Comparison of ENCODE assay signal across 1 cellular context in genomic region chr2:191835539-191836350, GRCh38.
A peak's percentile ranks its signal among the peaks of the same experiment; 100 is the strongest.
TF ChIP-seq lines count a peak whose summit lies in the region.

No MANE protein-coding gene starts in this region.

TF ChIP-seq in K562, 482 proteins besides CTCF, POLR2A, EP300 and RAD21 (continued from another document and continues in another):
- peak in 1 of 2 experiments; percentile 43 for TF ChIP-seq AFF1 (IDR thresholded peaks at IDR 0.05; ENCODE audit: low read depth in 1 of 2, partially characterized antibody in 2 of 2)
- TF ChIP-seq ZNF197 (CRISPR knock-in tag; IDR thresholded peaks at IDR 0.05; ENCODE audit: low read depth), result no peak
- TF ChIP-seq DNMT1 (IDR thresholded peaks at IDR 0.05), result no peak
- TF ChIP-seq RFX7 (CRISPR knock-in tag; IDR thresholded peaks at IDR 0.05), result no peak
- TF ChIP-seq MTA2 (IDR thresholded peaks at IDR 0.05; ENCODE audit: low read depth), result no peak
- TF ChIP-seq TRIM24 (IDR thresholded peaks at IDR 0.05), result no peak
- TF ChIP-seq NCOA2 (IDR thresholded peaks at IDR 0.05; ENCODE audit: partially characterized antibody in 2 of 2), result no peak
- TF ChIP-seq SRF (CRISPR knock-in tag; IDR thresholded peaks at IDR 0.05), result no peak
- TF ChIP-seq, protein P1, sequence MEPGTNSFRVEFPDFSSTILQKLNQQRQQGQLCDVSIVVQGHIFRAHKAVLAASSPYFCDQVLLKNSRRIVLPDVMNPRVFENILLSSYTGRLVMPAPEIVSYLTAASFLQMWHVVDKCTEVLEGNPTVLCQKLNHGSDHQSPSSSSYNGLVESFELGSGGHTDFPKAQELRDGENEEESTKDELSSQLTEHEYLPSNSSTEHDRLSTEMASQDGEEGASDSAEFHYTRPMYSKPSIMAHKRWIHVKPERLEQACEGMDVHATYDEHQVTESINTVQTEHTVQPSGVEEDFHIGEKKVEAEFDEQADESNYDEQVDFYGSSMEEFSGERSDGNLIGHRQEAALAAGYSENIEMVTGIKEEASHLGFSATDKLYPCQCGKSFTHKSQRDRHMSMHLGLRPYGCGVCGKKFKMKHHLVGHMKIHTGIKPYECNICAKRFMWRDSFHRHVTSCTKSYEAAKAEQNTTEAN (CRISPR knock-in tag; IDR thresholded peaks at IDR 0.05), result no peak
- no peak for TF ChIP-seq RBM15 (IDR thresholded peaks at IDR 0.05; ENCODE audit: insufficient read depth, low read length)
- no peak for TF ChIP-seq TFE3 (CRISPR knock-in tag; IDR thresholded peaks at IDR 0.05)
- 0 out of 2 replicates have a peak, but pooled peaks have one; percentile 38 for TF ChIP-seq ZNF134 (CRISPR knock-in tag; conservative IDR thresholded peaks at IDR 0.05)
- TF ChIP-seq STAT5B (CRISPR knock-in tag; IDR thresholded peaks at IDR 0.05), result no peak
- TF ChIP-seq ZNF217 (CRISPR knock-in tag; IDR thresholded peaks at IDR 0.05), result no peak
- TF ChIP-seq MYC (IDR thresholded peaks at IDR 0.05; ENCODE audit: low read depth, low read length), result peak; percentile 62
- TF ChIP-seq MYC (CRISPR knock-in tag; IDR thresholded peaks at IDR 0.05; ENCODE audit: borderline replicate concordance, low read depth), result no peak
- TF ChIP-seq SMC3 (conservative IDR thresholded peaks at IDR 0.05; ENCODE audit: insufficient read depth, low read depth, low read length), result peak; percentile 38; the same call in 1 of the 2 replicates
- TF ChIP-seq MTF1 (CRISPR knock-in tag; IDR thresholded peaks at IDR 0.05; ENCODE audit: borderline replicate concordance), result no peak
- TF ChIP-seq NFXL1 (CRISPR knock-in tag; IDR thresholded peaks at IDR 0.05), result no peak
- no peak for TF ChIP-seq SFPQ (IDR thresholded peaks at IDR 0.05; ENCODE audit: low read depth, low read length)
- TF ChIP-seq PHTF2 (CRISPR knock-in tag; IDR thresholded peaks at IDR 0.05), result no peak
- no peak for TF ChIP-seq SMARCB1 (IDR thresholded peaks at IDR 0.05; ENCODE audit: insufficient read length, low read depth)
- TF ChIP-seq FOXK2 (conservative IDR thresholded peaks at IDR 0.05 in 1 of 2, IDR thresholded peaks at IDR 0.05 in 1 of 2; ENCODE audit: low read depth in 2 of 2), result peak in 1 of 2 experiments; percentile 32; a peak in 1 of 4 replicates
- no peak for TF ChIP-seq U2AF1 (optimal IDR thresholded peaks at IDR 0.05; ENCODE audit: low read depth, low read length)
- no peak for TF ChIP-seq ZNF143 (CRISPR knock-in tag; IDR thresholded peaks at IDR 0.05)
- no peak for TF ChIP-seq NKRF (IDR thresholded peaks at IDR 0.05; ENCODE audit: borderline replicate concordance)
- TF ChIP-seq ESRRA (IDR thresholded peaks at IDR 0.05; ENCODE audit: borderline replicate concordance, low read depth), result no peak
- no peak for TF ChIP-seq STAG1 (CRISPR knock-in tag; IDR thresholded peaks at IDR 0.05; ENCODE audit: borderline replicate concordance)
- TF ChIP-seq RUNX1 (IDR thresholded peaks at IDR 0.05; ENCODE audit: low read depth), result no peak
- TF ChIP-seq ZNF766 (CRISPR knock-in tag; conservative IDR thresholded peaks at IDR 0.05), result no peak
- TF ChIP-seq ZNF212 (CRISPR knock-in tag; IDR thresholded peaks at IDR 0.05), result no peak
- no peak for TF ChIP-seq HLTF (IDR thresholded peaks at IDR 0.05)
- peak; percentile 36; the same call in 1 of the 2 replicates for TF ChIP-seq ZNF76 (CRISPR knock-in tag; IDR thresholded peaks at IDR 0.05; ENCODE audit: borderline replicate concordance)
- no peak for TF ChIP-seq ZBTB49 (CRISPR knock-in tag; IDR thresholded peaks at IDR 0.05; ENCODE audit: borderline replicate concordance)
- TF ChIP-seq KLF1 (tag; IDR thresholded peaks at IDR 0.05), result no peak
- TF ChIP-seq, protein P2, sequence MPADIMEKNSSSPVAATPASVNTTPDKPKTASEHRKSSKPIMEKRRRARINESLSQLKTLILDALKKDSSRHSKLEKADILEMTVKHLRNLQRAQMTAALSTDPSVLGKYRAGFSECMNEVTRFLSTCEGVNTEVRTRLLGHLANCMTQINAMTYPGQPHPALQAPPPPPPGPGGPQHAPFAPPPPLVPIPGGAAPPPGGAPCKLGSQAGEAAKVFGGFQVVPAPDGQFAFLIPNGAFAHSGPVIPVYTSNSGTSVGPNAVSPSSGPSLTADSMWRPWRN (IDR thresholded peaks at IDR 0.05; ENCODE audit: low read depth), result no peak
- TF ChIP-seq ZBTB7A (IDR thresholded peaks at IDR 0.05; ENCODE audit: borderline replicate concordance, control insufficient read depth, low read depth, low read length), result no peak
- TF ChIP-seq GMEB1 (CRISPR knock-in tag; IDR thresholded peaks at IDR 0.05), result no peak
- no peak for TF ChIP-seq PCBP2 (IDR thresholded peaks at IDR 0.05; ENCODE audit: low read depth, low read length, poor library complexity, severe bottlenecking)
- no peak for TF ChIP-seq BDP1 (IDR thresholded peaks at IDR 0.05; ENCODE audit: insufficient read depth, insufficient read length)
- no peak; the same call in 1 of the 2 replicates for TF ChIP-seq ATF7 (IDR thresholded peaks at IDR 0.05)
- TF ChIP-seq, protein P3, sequence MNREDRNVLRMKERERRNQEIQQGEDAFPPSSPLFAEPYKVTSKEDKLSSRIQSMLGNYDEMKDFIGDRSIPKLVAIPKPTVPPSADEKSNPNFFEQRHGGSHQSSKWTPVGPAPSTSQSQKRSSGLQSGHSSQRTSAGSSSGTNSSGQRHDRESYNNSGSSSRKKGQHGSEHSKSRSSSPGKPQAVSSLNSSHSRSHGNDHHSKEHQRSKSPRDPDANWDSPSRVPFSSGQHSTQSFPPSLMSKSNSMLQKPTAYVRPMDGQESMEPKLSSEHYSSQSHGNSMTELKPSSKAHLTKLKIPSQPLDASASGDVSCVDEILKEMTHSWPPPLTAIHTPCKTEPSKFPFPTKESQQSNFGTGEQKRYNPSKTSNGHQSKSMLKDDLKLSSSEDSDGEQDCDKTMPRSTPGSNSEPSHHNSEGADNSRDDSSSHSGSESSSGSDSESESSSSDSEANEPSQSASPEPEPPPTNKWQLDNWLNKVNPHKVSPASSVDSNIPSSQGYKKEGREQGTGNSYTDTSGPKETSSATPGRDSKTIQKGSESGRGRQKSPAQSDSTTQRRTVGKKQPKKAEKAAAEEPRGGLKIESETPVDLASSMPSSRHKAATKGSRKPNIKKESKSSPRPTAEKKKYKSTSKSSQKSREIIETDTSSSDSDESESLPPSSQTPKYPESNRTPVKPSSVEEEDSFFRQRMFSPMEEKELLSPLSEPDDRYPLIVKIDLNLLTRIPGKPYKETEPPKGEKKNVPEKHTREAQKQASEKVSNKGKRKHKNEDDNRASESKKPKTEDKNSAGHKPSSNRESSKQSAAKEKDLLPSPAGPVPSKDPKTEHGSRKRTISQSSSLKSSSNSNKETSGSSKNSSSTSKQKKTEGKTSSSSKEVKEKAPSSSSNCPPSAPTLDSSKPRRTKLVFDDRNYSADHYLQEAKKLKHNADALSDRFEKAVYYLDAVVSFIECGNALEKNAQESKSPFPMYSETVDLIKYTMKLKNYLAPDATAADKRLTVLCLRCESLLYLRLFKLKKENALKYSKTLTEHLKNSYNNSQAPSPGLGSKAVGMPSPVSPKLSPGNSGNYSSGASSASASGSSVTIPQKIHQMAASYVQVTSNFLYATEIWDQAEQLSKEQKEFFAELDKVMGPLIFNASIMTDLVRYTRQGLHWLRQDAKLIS (CRISPR knock-in tag; IDR thresholded peaks at IDR 0.05), result no peak
- TF ChIP-seq SAFB (IDR thresholded peaks at IDR 0.05; ENCODE audit: borderline replicate concordance, low read depth, low read length), result no peak
- TF ChIP-seq OTX1 (CRISPR knock-in tag; IDR thresholded peaks at IDR 0.05), result no peak
